Comparison of ENCODE assay signal across 1 cellular context in the genomic region with DNA sequence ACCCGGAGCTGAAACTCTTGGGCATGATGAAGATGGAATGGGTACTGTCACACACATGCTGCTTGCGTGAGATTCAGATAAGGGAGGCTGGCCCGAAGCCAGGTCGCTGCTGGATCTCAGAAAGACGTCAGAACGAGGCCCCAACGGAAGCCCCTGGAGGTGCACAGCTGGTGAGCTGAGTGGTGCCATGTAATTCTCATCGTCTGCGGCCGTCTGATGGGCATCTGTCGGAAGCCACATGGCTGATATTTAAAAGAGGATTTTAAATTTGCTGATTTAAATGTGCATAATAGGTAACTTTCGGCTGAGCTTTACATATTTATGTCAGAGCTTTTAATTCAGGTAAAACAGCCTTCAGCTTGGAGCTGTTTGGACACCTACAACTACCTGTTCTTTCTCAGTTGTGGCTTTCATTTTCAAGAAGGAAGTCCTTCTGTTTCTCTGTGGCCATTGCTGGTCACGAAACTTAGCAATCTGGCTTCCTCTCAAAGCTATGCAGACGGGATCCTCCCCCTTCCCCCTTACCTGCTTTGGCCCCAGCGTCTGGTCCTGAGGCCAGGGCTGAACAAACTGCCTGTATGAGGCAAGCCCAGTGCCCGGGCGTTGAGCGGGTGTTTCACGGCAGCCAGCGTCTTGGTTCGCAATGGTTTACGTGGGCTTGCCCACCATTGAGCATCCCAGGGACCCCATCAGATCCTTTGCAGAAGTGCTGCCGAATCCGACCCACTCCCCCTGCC.
TF ChIP-seq lines count a peak whose summit lies in the region.

No MANE protein-coding gene starts in this region.

TF ChIP-seq in K562, 482 proteins besides CTCF, POLR2A, EP300 and RAD21 (continues in another document):
- TF ChIP-seq, protein P1, sequence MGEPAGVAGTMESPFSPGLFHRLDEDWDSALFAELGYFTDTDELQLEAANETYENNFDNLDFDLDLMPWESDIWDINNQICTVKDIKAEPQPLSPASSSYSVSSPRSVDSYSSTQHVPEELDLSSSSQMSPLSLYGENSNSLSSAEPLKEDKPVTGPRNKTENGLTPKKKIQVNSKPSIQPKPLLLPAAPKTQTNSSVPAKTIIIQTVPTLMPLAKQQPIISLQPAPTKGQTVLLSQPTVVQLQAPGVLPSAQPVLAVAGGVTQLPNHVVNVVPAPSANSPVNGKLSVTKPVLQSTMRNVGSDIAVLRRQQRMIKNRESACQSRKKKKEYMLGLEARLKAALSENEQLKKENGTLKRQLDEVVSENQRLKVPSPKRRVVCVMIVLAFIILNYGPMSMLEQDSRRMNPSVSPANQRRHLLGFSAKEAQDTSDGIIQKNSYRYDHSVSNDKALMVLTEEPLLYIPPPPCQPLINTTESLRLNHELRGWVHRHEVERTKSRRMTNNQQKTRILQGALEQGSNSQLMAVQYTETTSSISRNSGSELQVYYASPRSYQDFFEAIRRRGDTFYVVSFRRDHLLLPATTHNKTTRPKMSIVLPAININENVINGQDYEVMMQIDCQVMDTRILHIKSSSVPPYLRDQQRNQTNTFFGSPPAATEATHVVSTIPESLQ (CRISPR knock-in tag; IDR thresholded peaks at IDR 0.05), result 0 out of 2 replicates have a peak, but pooled peaks have one; percentile 32
- no peak for TF ChIP-seq ZNF695 (CRISPR knock-in tag; IDR thresholded peaks at IDR 0.05)
- TF ChIP-seq ZNF41 (CRISPR knock-in tag; conservative IDR thresholded peaks at IDR 0.05), result no peak
- TF ChIP-seq SNRNP70 (optimal IDR thresholded peaks at IDR 0.05; ENCODE audit: low read depth, low read length), result no peak
- TF ChIP-seq, protein P2, sequence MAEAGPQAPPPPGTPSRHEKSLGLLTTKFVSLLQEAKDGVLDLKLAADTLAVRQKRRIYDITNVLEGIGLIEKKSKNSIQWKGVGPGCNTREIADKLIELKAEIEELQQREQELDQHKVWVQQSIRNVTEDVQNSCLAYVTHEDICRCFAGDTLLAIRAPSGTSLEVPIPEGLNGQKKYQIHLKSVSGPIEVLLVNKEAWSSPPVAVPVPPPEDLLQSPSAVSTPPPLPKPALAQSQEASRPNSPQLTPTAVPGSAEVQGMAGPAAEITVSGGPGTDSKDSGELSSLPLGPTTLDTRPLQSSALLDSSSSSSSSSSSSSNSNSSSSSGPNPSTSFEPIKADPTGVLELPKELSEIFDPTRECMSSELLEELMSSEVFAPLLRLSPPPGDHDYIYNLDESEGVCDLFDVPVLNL (CRISPR knock-in tag; IDR thresholded peaks at IDR 0.05; ENCODE audit: low read depth), result no peak
- TF ChIP-seq MEIS2 (IDR thresholded peaks at IDR 0.05; ENCODE audit: partially characterized antibody), result peak; percentile 3
- no peak for TF ChIP-seq BACH1 (tag; IDR thresholded peaks at IDR 0.05)
- TF ChIP-seq TAF7 (tag; IDR thresholded peaks at IDR 0.05), result no peak
- no peak for TF ChIP-seq RBFOX2 (IDR thresholded peaks at IDR 0.05; ENCODE audit: low read depth, low read length)
- no peak for TF ChIP-seq ZNF431 (CRISPR knock-in tag; IDR thresholded peaks at IDR 0.05)
- no peak for TF ChIP-seq MBD2 (IDR thresholded peaks at IDR 0.05; ENCODE audit: borderline replicate concordance, low read depth)
- no peak for TF ChIP-seq NCOR1 (IDR thresholded peaks at IDR 0.05)
- no peak for TF ChIP-seq NCOA1 (IDR thresholded peaks at IDR 0.05; ENCODE audit: low read depth)
- TF ChIP-seq NRF1 (conservative IDR thresholded peaks at IDR 0.05 in 1 of 2, IDR thresholded peaks at IDR 0.05 in 1 of 2), result no peak
- no peak for TF ChIP-seq SPI1 (IDR thresholded peaks at IDR 0.05; ENCODE audit: borderline replicate concordance, low read depth, low read length)
- no peak for TF ChIP-seq ZEB2 (IDR thresholded peaks at IDR 0.05)
- no peak for TF ChIP-seq NCOA6 (IDR thresholded peaks at IDR 0.05)
- TF ChIP-seq, protein P3, sequence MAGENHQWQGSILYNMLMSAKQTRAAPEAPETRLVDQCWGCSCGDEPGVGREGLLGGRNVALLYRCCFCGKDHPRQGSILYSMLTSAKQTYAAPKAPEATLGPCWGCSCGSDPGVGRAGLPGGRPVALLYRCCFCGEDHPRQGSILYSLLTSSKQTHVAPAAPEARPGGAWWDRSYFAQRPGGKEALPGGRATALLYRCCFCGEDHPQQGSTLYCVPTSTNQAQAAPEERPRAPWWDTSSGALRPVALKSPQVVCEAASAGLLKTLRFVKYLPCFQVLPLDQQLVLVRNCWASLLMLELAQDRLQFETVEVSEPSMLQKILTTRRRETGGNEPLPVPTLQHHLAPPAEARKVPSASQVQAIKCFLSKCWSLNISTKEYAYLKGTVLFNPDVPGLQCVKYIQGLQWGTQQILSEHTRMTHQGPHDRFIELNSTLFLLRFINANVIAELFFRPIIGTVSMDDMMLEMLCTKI (IDR thresholded peaks at IDR 0.05; ENCODE audit: partially characterized antibody), result no peak
- TF ChIP-seq C11orf30 (IDR thresholded peaks at IDR 0.05; ENCODE audit: low read depth), result no peak
- peak; percentile 26; the same call in 1 of the 2 replicates for TF ChIP-seq BHLHE40 (IDR thresholded peaks at IDR 0.05; ENCODE audit: low read length)
- TF ChIP-seq, protein P4, sequence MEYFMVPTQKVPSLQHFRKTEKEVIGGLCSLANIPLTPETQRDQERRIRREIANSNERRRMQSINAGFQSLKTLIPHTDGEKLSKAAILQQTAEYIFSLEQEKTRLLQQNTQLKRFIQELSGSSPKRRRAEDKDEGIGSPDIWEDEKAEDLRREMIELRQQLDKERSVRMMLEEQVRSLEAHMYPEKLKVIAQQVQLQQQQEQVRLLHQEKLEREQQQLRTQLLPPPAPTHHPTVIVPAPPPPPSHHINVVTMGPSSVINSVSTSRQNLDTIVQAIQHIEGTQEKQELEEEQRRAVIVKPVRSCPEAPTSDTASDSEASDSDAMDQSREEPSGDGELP (CRISPR knock-in tag; IDR thresholded peaks at IDR 0.05; ENCODE audit: borderline replicate concordance), result peak; percentile 70; the same call in 1 of the 2 replicates
- TF ChIP-seq ARID1B (IDR thresholded peaks at IDR 0.05), result 0 out of 2 replicates have a peak, but pooled peaks have one; percentile 15
- TF ChIP-seq, protein P5, sequence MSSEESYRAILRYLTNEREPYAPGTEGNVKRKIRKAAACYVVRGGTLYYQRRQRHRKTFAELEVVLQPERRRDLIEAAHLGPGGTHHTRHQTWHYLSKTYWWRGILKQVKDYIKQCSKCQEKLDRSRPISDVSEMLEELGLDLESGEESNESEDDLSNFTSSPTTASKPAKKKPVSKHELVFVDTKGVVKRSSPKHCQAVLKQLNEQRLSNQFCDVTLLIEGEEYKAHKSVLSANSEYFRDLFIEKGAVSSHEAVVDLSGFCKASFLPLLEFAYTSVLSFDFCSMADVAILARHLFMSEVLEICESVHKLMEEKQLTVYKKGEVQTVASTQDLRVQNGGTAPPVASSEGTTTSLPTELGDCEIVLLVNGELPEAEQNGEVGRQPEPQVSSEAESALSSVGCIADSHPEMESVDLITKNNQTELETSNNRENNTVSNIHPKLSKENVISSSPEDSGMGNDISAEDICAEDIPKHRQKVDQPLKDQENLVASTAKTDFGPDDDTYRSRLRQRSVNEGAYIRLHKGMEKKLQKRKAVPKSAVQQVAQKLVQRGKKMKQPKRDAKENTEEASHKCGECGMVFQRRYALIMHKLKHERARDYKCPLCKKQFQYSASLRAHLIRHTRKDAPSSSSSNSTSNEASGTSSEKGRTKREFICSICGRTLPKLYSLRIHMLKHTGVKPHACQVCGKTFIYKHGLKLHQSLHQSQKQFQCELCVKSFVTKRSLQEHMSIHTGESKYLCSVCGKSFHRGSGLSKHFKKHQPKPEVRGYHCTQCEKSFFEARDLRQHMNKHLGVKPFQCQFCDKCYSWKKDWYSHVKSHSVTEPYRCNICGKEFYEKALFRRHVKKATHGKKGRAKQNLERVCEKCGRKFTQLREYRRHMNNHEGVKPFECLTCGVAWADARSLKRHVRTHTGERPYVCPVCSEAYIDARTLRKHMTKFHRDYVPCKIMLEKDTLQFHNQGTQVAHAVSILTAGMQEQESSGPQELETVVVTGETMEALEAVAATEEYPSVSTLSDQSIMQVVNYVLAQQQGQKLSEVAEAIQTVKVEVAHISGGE (CRISPR knock-in tag; IDR thresholded peaks at IDR 0.05), result 0 out of 6 replicates have a peak, but pooled peaks of 1 of the 3 experiments have one; percentile 2
- peak; percentile 53 for TF ChIP-seq CREM (IDR thresholded peaks at IDR 0.05; ENCODE audit: low read depth)
- no peak for TF ChIP-seq SLC30A9 (CRISPR knock-in tag; IDR thresholded peaks at IDR 0.05)
- TF ChIP-seq, protein P6, sequence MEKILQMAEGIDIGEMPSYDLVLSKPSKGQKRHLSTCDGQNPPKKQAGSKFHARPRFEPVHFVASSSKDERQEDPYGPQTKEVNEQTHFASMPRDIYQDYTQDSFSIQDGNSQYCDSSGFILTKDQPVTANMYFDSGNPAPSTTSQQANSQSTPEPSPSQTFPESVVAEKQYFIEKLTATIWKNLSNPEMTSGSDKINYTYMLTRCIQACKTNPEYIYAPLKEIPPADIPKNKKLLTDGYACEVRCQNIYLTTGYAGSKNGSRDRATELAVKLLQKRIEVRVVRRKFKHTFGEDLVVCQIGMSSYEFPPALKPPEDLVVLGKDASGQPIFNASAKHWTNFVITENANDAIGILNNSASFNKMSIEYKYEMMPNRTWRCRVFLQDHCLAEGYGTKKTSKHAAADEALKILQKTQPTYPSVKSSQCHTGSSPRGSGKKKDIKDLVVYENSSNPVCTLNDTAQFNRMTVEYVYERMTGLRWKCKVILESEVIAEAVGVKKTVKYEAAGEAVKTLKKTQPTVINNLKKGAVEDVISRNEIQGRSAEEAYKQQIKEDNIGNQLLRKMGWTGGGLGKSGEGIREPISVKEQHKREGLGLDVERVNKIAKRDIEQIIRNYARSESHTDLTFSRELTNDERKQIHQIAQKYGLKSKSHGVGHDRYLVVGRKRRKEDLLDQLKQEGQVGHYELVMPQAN (IDR thresholded peaks at IDR 0.05; ENCODE audit: borderline replicate concordance), result no peak
- TF ChIP-seq ZKSCAN1 (IDR thresholded peaks at IDR 0.05; ENCODE audit: low read depth, low read length), result no peak
- 0 out of 2 replicates have a peak, but pooled peaks have one; percentile 16 for TF ChIP-seq CBFA2T3 (IDR thresholded peaks at IDR 0.05)
- TF ChIP-seq, protein P7, sequence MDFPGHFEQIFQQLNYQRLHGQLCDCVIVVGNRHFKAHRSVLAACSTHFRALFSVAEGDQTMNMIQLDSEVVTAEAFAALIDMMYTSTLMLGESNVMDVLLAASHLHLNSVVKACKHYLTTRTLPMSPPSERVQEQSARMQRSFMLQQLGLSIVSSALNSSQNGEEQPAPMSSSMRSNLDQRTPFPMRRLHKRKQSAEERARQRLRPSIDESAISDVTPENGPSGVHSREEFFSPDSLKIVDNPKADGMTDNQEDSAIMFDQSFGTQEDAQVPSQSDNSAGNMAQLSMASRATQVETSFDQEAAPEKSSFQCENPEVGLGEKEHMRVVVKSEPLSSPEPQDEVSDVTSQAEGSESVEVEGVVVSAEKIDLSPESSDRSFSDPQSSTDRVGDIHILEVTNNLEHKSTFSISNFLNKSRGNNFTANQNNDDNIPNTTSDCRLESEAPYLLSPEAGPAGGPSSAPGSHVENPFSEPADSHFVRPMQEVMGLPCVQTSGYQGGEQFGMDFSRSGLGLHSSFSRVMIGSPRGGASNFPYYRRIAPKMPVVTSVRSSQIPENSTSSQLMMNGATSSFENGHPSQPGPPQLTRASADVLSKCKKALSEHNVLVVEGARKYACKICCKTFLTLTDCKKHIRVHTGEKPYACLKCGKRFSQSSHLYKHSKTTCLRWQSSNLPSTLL (IDR thresholded peaks at IDR 0.05), result no peak
- TF ChIP-seq, protein P8, sequence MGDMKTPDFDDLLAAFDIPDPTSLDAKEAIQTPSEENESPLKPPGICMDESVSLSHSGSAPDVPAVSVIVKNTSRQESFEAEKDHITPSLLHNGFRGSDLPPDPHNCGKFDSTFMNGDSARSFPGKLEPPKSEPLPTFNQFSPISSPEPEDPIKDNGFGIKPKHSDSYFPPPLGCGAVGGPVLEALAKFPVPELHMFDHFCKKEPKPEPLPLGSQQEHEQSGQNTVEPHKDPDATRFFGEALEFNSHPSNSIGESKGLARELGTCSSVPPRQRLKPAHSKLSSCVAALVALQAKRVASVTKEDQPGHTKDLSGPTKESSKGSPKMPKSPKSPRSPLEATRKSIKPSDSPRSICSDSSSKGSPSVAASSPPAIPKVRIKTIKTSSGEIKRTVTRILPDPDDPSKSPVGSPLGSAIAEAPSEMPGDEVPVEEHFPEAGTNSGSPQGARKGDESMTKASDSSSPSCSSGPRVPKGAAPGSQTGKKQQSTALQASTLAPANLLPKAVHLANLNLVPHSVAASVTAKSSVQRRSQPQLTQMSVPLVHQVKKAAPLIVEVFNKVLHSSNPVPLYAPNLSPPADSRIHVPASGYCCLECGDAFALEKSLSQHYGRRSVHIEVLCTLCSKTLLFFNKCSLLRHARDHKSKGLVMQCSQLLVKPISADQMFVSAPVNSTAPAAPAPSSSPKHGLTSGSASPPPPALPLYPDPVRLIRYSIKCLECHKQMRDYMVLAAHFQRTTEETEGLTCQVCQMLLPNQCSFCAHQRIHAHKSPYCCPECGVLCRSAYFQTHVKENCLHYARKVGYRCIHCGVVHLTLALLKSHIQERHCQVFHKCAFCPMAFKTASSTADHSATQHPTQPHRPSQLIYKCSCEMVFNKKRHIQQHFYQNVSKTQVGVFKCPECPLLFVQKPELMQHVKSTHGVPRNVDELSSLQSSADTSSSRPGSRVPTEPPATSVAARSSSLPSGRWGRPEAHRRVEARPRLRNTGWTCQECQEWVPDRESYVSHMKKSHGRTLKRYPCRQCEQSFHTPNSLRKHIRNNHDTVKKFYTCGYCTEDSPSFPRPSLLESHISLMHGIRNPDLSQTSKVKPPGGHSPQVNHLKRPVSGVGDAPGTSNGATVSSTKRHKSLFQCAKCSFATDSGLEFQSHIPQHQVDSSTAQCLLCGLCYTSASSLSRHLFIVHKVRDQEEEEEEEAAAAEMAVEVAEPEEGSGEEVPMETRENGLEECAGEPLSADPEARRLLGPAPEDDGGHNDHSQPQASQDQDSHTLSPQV (IDR thresholded peaks at IDR 0.05), result peak; percentile 28; the same call in 1 of the 2 replicates
- 0 out of 2 replicates have a peak, but pooled peaks have one; percentile 8 for TF ChIP-seq ETV5 (CRISPR knock-in tag; IDR thresholded peaks at IDR 0.05; ENCODE audit: low read depth)
- TF ChIP-seq, protein P9, sequence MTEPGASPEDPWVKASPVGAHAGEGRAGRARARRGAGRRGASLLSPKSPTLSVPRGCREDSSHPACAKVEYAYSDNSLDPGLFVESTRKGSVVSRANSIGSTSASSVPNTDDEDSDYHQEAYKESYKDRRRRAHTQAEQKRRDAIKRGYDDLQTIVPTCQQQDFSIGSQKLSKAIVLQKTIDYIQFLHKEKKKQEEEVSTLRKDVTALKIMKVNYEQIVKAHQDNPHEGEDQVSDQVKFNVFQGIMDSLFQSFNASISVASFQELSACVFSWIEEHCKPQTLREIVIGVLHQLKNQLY (CRISPR knock-in tag; conservative IDR thresholded peaks at IDR 0.05), result no peak
- TF ChIP-seq ZBTB7A (IDR thresholded peaks at IDR 0.05; ENCODE audit: borderline replicate concordance, control insufficient read depth, low read depth, low read length), result no peak
- TF ChIP-seq DPF2 (IDR thresholded peaks at IDR 0.05), result 0 out of 2 replicates have a peak, but pooled peaks have one; percentile 25
- TF ChIP-seq, protein P10, sequence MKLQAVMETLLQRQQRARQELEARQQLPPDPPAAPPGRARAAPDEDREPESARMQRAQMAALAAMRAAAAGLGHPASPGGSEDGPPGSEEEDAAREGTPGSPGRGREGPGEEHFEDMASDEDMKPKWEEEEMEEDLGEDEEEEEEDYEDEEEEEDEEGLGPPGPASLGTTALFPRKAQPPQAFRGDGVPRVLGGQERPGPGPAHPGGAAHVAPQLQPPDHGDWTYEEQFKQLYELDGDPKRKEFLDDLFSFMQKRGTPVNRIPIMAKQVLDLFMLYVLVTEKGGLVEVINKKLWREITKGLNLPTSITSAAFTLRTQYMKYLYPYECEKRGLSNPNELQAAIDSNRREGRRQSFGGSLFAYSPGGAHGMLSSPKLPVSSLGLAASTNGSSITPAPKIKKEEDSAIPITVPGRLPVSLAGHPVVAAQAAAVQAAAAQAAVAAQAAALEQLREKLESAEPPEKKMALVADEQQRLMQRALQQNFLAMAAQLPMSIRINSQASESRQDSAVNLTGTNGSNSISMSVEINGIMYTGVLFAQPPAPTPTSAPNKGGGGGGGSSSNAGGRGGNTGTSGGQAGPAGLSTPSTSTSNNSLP (IDR thresholded peaks at IDR 0.05; ENCODE audit: borderline replicate concordance, low read depth, low read length), result no peak
- no peak for TF ChIP-seq HEY1 (CRISPR knock-in tag; IDR thresholded peaks at IDR 0.05; ENCODE audit: borderline replicate concordance)
